In genomic region chr6:139330841-139331500, GRCh38 we compare ENCODE assay signal across 18 cellular contexts. TPM values are rescaled to one million over a fixed set of nuclear protein-coding genes. Genes with fewer than 3 reads are reported as not detected.
DNase-seq lines count a peak whose midpoint lies in the region; ATAC-seq and TF ChIP-seq lines count a peak whose summit lies in the region.
"Had no signal": no experiment of that assay in that cellular context is flagged by ENCODE, and none has a peak within 500 bp of the region (broad histone marks: within the 10 kb centered on the region; RNA-seq: fewer than 3 reads in every experiment).

No MANE protein-coding gene starts in this region.

- peak overlapping the region; percentile 43 for H2AFZ ChIP-seq in osteoblast (ENCODE audit: low read length)

- H3K4me3 ChIP-seq in osteoblast (ENCODE audit: insufficient read depth, low read length): no peak overlapping the region
- H3K4me3 ChIP-seq: Peyer's patch had no signal

- no peaks in the 10 kb centered on the region for H3K36me3 ChIP-seq in osteoblast (ENCODE audit: insufficient read depth, low read length)
- H3K36me3 ChIP-seq: Peyer's patch had no signal

- DNase-seq in GM03348 (ENCODE audit: low spot score) (peak; percentile 27), T-helper 17 cell (no peak), fibroblast of peridontal ligament (ENCODE audit: extremely low read depth) (peak; percentile 40), osteoblast (ENCODE audit: insufficient read length, low spot score, missing footprints) (no peak), ACHN (no peak), midbrain (lab: John Stamatoyannopoulos, UW) (no peak)
- no peak for DNase-seq in stimulated activated naive CD4-positive, alpha-beta T cell treated with Interleukin-2 at 50 U/mL for 16 hours (lab: John Stamatoyannopoulos, UW)
- DNase-seq: CD8-positive, alpha-beta T cell; H7; Kasumi-1; NCI-H1930; NCI-H2171 treated with DMSO at 0.1 percent for 48 hours; NCI-H774; Peyer's patch had no signal

- no peaks in the 10 kb centered on the region for H3K36me3 Mint-ChIP-seq in T-helper 17 cell (ENCODE audit: low read depth)
- H3K36me3 Mint-ChIP-seq: CD8-positive, alpha-beta T cell had no signal

- H3K9me3 ChIP-seq in T-helper 17 cell (ENCODE audit: control insufficient read depth, low read length, poor library complexity, severe bottlenecking) (no peaks in the 10 kb centered on the region), osteoblast (ENCODE audit: low read depth, low read length) (no peaks in the 10 kb centered on the region)
- H3K9me3 ChIP-seq: Peyer's patch had no signal

- ATAC-seq in T-helper 17 cell: no peak
- no peak for ATAC-seq in GM19455 (IDR thresholded peaks at IDR 0.05; ENCODE audit: unreplicated experiment)
- ATAC-seq: CD8-positive, alpha-beta T cell had no signal

- no peaks in the 10 kb centered on the region for H3K27me3 Mint-ChIP-seq in T-helper 17 cell
- H3K27me3 Mint-ChIP-seq: B cell had no signal

- in situ Hi-C loops in ACHN (cut with HindIII; ENCODE audit: low pct_ligation_motif_present, low pct_unique_long_range_greater_than_20kb, low sequenced_read_pairs): no loop called here

- no peaks in the 10 kb centered on the region for H3K79me2 ChIP-seq in osteoblast (ENCODE audit: insufficient read depth, low read length)

- H3K27ac Mint-ChIP-seq in T-helper 17 cell: peak overlapping the region; percentile 37
- H3K27ac Mint-ChIP-seq: CD8-positive, alpha-beta T cell had no signal

- peaks cover 8% of the 10 kb centered on the region for H3K4me1 ChIP-seq in osteoblast (ENCODE audit: insufficient read depth, low read length)
- H3K4me1 ChIP-seq: Peyer's patch had no signal

- peaks cover 3% of the 10 kb centered on the region for H3K4me1 Mint-ChIP-seq in T-helper 17 cell

- no peak overlapping the region for H3K4me2 ChIP-seq in osteoblast (ENCODE audit: insufficient read depth, low read length)

- TF ChIP-seq CTCF in osteoblast (IDR thresholded peaks at IDR 0.05; ENCODE audit: extremely low read depth, low read depth, low read length): no peak

- H3K4me3 Mint-ChIP-seq in T-helper 17 cell: no peak overlapping the region
- H3K4me3 Mint-ChIP-seq: B cell; CD8-positive, alpha-beta T cell had no signal

- no peaks in the 10 kb centered on the region for H3K27me3 ChIP-seq in osteoblast (ENCODE audit: insufficient read depth, low read length)
- H3K27me3 ChIP-seq: Peyer's patch had no signal

- H4K20me1 ChIP-seq in osteoblast (ENCODE audit: insufficient read depth, low read length): no peaks in the 10 kb centered on the region

- no peak overlapping the region for H3K27ac ChIP-seq in osteoblast (ENCODE audit: low read depth, low read length)
- H3K27ac ChIP-seq: Peyer's patch had no signal

RNA-seq across cellular contexts. Expression of gene TXLNB, which starts 39.2 kb away (rescaled TPM):
- total RNA-seq in T-helper 17 cell (under 1 TPM; 0.42 to 0.52 TPM), osteoblast (0.59 and 1.8 TPM in 2 replicates)
- total RNA-seq: A673, H7, NCI-H460 had no signal

RNA-seq across cellular contexts. Expression of gene CITED2, which starts 43.5 kb away (rescaled TPM):
- total RNA-seq in T-helper 17 cell: 100 to 1,000 TPM; 156 to 170 TPM
- total RNA-seq in osteoblast: 180 and 223 TPM in 2 replicates

Comparison
In these comparisons a context has a peak if more than half of its experiments do, and no peak if none do; other contexts are left out.
1. DNase-seq: peak in GM03348 (single experiment) and fibroblast of peridontal ligament (single experiment); none in T-helper 17 cell (0 of 3), osteoblast (single experiment), ACHN (single experiment), midbrain (single experiment) and stimulated activated naive CD4-positive, alpha-beta T cell treated with Interleukin-2 at 50 U/mL for 16 hours (single experiment).